In the genomic region with DNA sequence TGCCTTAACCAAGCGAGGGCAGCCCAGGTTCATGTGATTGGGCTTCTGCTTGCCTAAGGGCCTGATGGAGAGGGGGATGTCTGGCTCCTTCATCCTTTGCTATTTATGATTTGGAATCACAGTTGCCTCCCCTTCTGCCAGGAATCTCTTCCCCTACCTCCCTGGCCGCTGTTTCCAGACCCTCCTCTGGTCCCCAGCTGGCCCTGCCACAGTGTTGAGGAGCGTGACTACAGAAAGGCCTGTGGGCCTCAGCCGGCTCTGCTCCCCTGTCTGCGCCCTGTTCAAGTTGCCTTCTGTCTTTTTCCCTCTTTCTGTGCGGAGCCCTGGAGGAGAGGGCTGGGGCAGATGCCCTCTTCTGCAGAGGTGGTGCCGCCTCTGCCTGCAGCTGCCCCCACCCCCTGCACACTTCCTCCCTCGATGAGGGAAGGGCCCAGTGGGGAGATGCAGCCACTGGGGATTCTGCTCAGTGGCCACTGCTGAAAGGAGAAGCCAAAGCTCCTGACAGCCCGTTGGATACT, we compare ENCODE assay signal across 25 cellular contexts.
"Had no signal": no experiment of that assay in that cellular context is flagged by ENCODE, and none has a peak within 500 bp of the region (broad histone marks: within the 10 kb centered on the region; RNA-seq: fewer than 3 reads in every experiment).

No MANE protein-coding gene starts in this region.

- DNase-seq: central memory CD4-positive, alpha-beta T cell; cortex of kidney; dorsolateral prefrontal cortex; effector CD8-positive, alpha-beta T cell; gastrocnemius medialis; heart right ventricle; hypothalamus; left ventricle myocardium inferior; lower lobe of right lung; sigmoid colon; stimulated activated CD4-positive, alpha-beta T cell treated with anti-CD3 and anti-CD28 coated beads, Interleukin-12 subunit alpha, Interleukin-12 subunit beta, amount 100 ng/mL, for 4 hours; stomach; transverse colon had no signal

- H3K4me3 ChIP-seq: dorsolateral prefrontal cortex, esophagus muscularis mucosa, gastrocnemius medialis, heart right ventricle, left ventricle myocardium inferior, lower lobe of right lung, ovary, right atrium auricular region, sigmoid colon, skin epidermis, stomach, thoracic aorta, transverse colon had no signal

- H3K27ac ChIP-seq: dorsolateral prefrontal cortex, epithelial cell of prostate, esophagus muscularis mucosa, gastrocnemius medialis, heart right ventricle, left ventricle myocardium inferior, lower lobe of right lung, neutrophil, ovary, right atrium auricular region, sigmoid colon, skin epidermis, stomach, thoracic aorta, transverse colon had no signal

- H3K9me3 ChIP-seq: esophagus muscularis mucosa, gastrocnemius medialis, heart right ventricle, left ventricle myocardium inferior, lower lobe of right lung, neutrophil, ovary, right atrium auricular region, sigmoid colon, stomach, thoracic aorta, transverse colon had no signal

- ATAC-seq: gastrocnemius medialis, heart right ventricle, lower lobe of right lung had no signal

- H3K27me3 ChIP-seq: dorsolateral prefrontal cortex, esophagus muscularis mucosa, gastrocnemius medialis, ovary, right atrium auricular region, sigmoid colon, transverse colon had no signal

- H3K9me3 Mint-ChIP-seq: memory B cell, mesothelial cell of epicardium, nephron had no signal

- H3K36me3 Mint-ChIP-seq: memory B cell had no signal

- H3K4me3 Mint-ChIP-seq: memory B cell, mesothelial cell of epicardium, nephron had no signal

- H3K4me1 ChIP-seq: gastrocnemius medialis, left ventricle myocardium inferior, lower lobe of right lung, transverse colon had no signal

- FAIRE-seq: endometrium, islet of Langerhans had no signal

- H3K27ac Mint-ChIP-seq: memory B cell, mesothelial cell of epicardium had no signal

- H3K36me3 ChIP-seq: gastrocnemius medialis, neutrophil, ovary, transverse colon had no signal
